Comparison of ENCODE assay signal across 13 cellular contexts in genomic region chr18:8949206-8949605, GRCh38.
DNase-seq lines count a peak whose midpoint lies in the region; ATAC-seq and TF ChIP-seq lines count a peak whose summit lies in the region.
"Had no signal": no experiment of that assay in that cellular context is flagged by ENCODE, and none has a peak within 500 bp of the region (broad histone marks: within the 10 kb centered on the region; RNA-seq: fewer than 3 reads in every experiment).

No MANE protein-coding gene starts in this region.

- peaks cover 30% of the 10 kb centered on the region for H3K9me3 ChIP-seq in BLaER1
- H3K9me3 ChIP-seq in neural progenitor cell (ENCODE audit: low read depth), result peaks cover 8% of the 10 kb centered on the region
- H3K9me3 ChIP-seq in A673 (ENCODE audit: low read depth, low read length, poor library complexity, severe bottlenecking), result no peaks in the 10 kb centered on the region
- H3K9me3 ChIP-seq: uterus had no signal

- H3K9me3 Mint-ChIP-seq in neural progenitor cell, result peaks cover 19% of the 10 kb centered on the region
- H3K9me3 Mint-ChIP-seq: central memory CD8-positive, alpha-beta T cell; natural killer cell had no signal

- POLR2A ChIA-PET in A673 (lab: Charles Lee; ENCODE audit: low non-redundant PET), result no interaction called here

- H3K36me3 ChIP-seq in BLaER1, result 0 out of 2 replicates have a peak, but pooled peaks cover 8% of the 10 kb centered on the region
- no peaks in the 10 kb centered on the region for H3K36me3 ChIP-seq in neural progenitor cell
- H3K36me3 ChIP-seq in A673 (ENCODE audit: insufficient read depth, low read length, poor library complexity, severe bottlenecking), result no peaks in the 10 kb centered on the region
- H3K36me3 ChIP-seq: uterus had no signal

- CTCF ChIA-PET in A673 (lab: Charles Lee), result no interaction called here

- H3K27me3 ChIP-seq in BLaER1 (no peaks in the 10 kb centered on the region), neural progenitor cell (no peaks in the 10 kb centered on the region), A673 (replicated peaks; ENCODE audit: insufficient read depth, low read depth, low read length, poor library complexity) (no peaks in the 10 kb centered on the region)
- H3K27me3 ChIP-seq: uterus had no signal

- H4K20me1 ChIP-seq in BLaER1, result no peaks in the 10 kb centered on the region
- H4K20me1 ChIP-seq in neural progenitor cell (ENCODE audit: low read depth), result no peaks in the 10 kb centered on the region

- no peak for ATAC-seq in GM21423 (IDR thresholded peaks at IDR 0.05; ENCODE audit: unreplicated experiment)
- no peak for ATAC-seq in HG02588 (IDR thresholded peaks at IDR 0.05; ENCODE audit: unreplicated experiment)
- ATAC-seq: natural killer cell had no signal

- DNase-seq in NCI-H1417 treated with DMSO at 0.1 percent for 48 hours (lab: John Stamatoyannopoulos, UW), result peak; percentile 10
- DNase-seq in anterior cingulate cortex (lab: John Stamatoyannopoulos, UW), result peak in 30 of 58 donors; percentile 6 to 69 (median 30)
- no peak for DNase-seq in neural progenitor cell (ENCODE audit: low spot score)
- no peak for DNase-seq in inferior parietal cortex (ENCODE audit: extremely low spot score)
- DNase-seq in A673 (ENCODE audit: low spot score), result no peak
- DNase-seq: GF-D8; natural killer cell; stimulated activated CD4-positive, alpha-beta T cell treated with anti-CD3 and anti-CD28 coated beads, Interleukin-4, amount 100 ng/mL, for 4 hours; uterus had no signal

- peaks cover 88% of the 10 kb centered on the region for H3K4me1 ChIP-seq in BLaER1
- peaks cover 3% of the 10 kb centered on the region for H3K4me1 ChIP-seq in neural progenitor cell
- H3K4me1 ChIP-seq in A673 (ENCODE audit: insufficient read depth, low read length, poor library complexity, severe bottlenecking), result no peaks in the 10 kb centered on the region
- H3K4me1 ChIP-seq: uterus had no signal

- peaks cover 4% of the 10 kb centered on the region for H3K27me3 Mint-ChIP-seq in neural progenitor cell (ENCODE audit: insufficient read depth, low read depth)

- peak overlapping the region; percentile 55 for H3K27ac Mint-ChIP-seq in neural progenitor cell
- H3K27ac Mint-ChIP-seq: natural killer cell had no signal

- H3K27ac ChIP-seq in BLaER1 (peak overlapping the region; percentile 80), neural progenitor cell (no peak overlapping the region), A673 (ENCODE audit: low read depth, low read length, poor library complexity, severe bottlenecking) (no peak overlapping the region)
- H3K27ac ChIP-seq: uterus had no signal

- H3K9ac ChIP-seq in BLaER1, result peak overlapping the region; percentile 71
- no peak overlapping the region for H3K9ac ChIP-seq in neural progenitor cell

- peak overlapping the region; percentile 51 for H3K4me3 ChIP-seq in BLaER1
- H3K4me3 ChIP-seq in neural progenitor cell, result no peak overlapping the region
- no peak overlapping the region for H3K4me3 ChIP-seq in A673 (ENCODE audit: low read depth, low read length, poor library complexity, severe bottlenecking)
- H3K4me3 ChIP-seq: uterus had no signal

- peak overlapping the region; percentile 86 for H3K4me2 ChIP-seq in BLaER1
- H3K4me2 ChIP-seq in neural progenitor cell, result no peak overlapping the region

- H3K4me3 Mint-ChIP-seq in neural progenitor cell, result no peak overlapping the region
- H3K4me3 Mint-ChIP-seq: central memory CD8-positive, alpha-beta T cell; natural killer cell had no signal

- H3F3A ChIP-seq in neural progenitor cell (ENCODE audit: low read depth), result no peaks in the 10 kb centered on the region

- H3K79me2 ChIP-seq in neural progenitor cell (ENCODE audit: low read depth), result no peaks in the 10 kb centered on the region

- peaks cover 21% of the 10 kb centered on the region for H3K4me1 Mint-ChIP-seq in neural progenitor cell

- BruUV-seq in A673 (replicated peaks; lab: Mats Ljungman, UMichigan), result no TSS peak

- no peaks in the 10 kb centered on the region for H3K36me3 Mint-ChIP-seq in neural progenitor cell
- H3K36me3 Mint-ChIP-seq: natural killer cell had no signal

- TF ChIP-seq CTCF in neural progenitor cell (IDR thresholded peaks at IDR 0.05) (no peak), A673 (conservative IDR thresholded peaks at IDR 0.05; ENCODE audit: low read depth, low read length) (no peak)

- H2AFZ ChIP-seq in neural progenitor cell (replicated peaks), result no peak overlapping the region

- intact Hi-C loops in A673 (cut with micrococcal nuclease; ENCODE audit: unreplicated experiment), result no loop called here

Comparison
In these comparisons a context has a peak if more than half of its experiments do, and no peak if none do; other contexts are left out.
1. DNase-seq: peak in NCI-H1417 treated with DMSO at 0.1 percent for 48 hours (single experiment) and anterior cingulate cortex (30 of 58); none in neural progenitor cell (single experiment), inferior parietal cortex (single experiment) and A673 (single experiment).